In genomic region chr5:97089149-97089801, GRCh38 we compare ENCODE assay signal across 1 cellular context.
TF ChIP-seq lines count a peak whose summit lies in the region.

No MANE protein-coding gene starts in this region.

TF ChIP-seq in K562, 482 proteins besides CTCF, POLR2A, EP300 and RAD21 (continued from another document and continues in another):
- TF ChIP-seq RREB1 (CRISPR knock-in tag; IDR thresholded peaks at IDR 0.05) (0 out of 2 replicates have a peak, but pooled peaks have one; percentile 73), MAFK (IDR thresholded peaks at IDR 0.05; ENCODE audit: low read length) (peak; percentile 30; the same call in 1 of the 2 replicates), C11orf30 (IDR thresholded peaks at IDR 0.05; ENCODE audit: low read depth) (peak; percentile 93), NR2C2 (CRISPR knock-in tag; IDR thresholded peaks at IDR 0.05) (no peak), NR2C2 (tag; IDR thresholded peaks at IDR 0.05) (0 out of 2 replicates have a peak, but pooled peaks have one; percentile 13), MGA (IDR thresholded peaks at IDR 0.05) (peak; percentile 35; the same call in 1 of the 2 replicates), RFX5 (IDR thresholded peaks at IDR 0.05; ENCODE audit: low read depth, low read length) (no peak), CTBP1 (IDR thresholded peaks at IDR 0.05; ENCODE audit: borderline replicate concordance) (peak; percentile 94), ZNF589 (CRISPR knock-in tag; IDR thresholded peaks at IDR 0.05; ENCODE audit: low read depth) (0 out of 2 replicates have a peak, but pooled peaks have one; percentile 30), USF1 (CRISPR knock-in tag; IDR thresholded peaks at IDR 0.05) (peak; percentile 85), CBX8 (IDR thresholded peaks at IDR 0.05; ENCODE audit: borderline replicate concordance, extremely low read depth, low read depth, low read length, poor library complexity, severe bottlenecking) (no peak), ASH1L (IDR thresholded peaks at IDR 0.05; ENCODE audit: borderline replicate concordance, low read depth, partially characterized antibody) (no peak), ZNF143 (CRISPR knock-in tag; IDR thresholded peaks at IDR 0.05) (peak; percentile 62; the same call in 1 of the 2 replicates), TRIM28 (IDR thresholded peaks at IDR 0.05) (no peak), CEBPB (tag; IDR thresholded peaks at IDR 0.05) (no peak; the same call in none of the 2 replicates), PML (IDR thresholded peaks at IDR 0.05; ENCODE audit: low read length) (no peak), CHD4 (IDR thresholded peaks at IDR 0.05; ENCODE audit: insufficient read depth, insufficient replicate concordance, low read depth, low read length, poor library complexity, severe bottlenecking) (no peak), SNAPC5 (CRISPR knock-in tag; IDR thresholded peaks at IDR 0.05) (no peak), ZNF644 (tag; IDR thresholded peaks at IDR 0.05; ENCODE audit: low read depth) (no peak), FOXK2 (conservative IDR thresholded peaks at IDR 0.05 in 1 of 2, IDR thresholded peaks at IDR 0.05 in 1 of 2; ENCODE audit: low read depth in 2 of 2) (0 out of 4 replicates have a peak, but pooled peaks of 1 of the 2 experiments have one; percentile 1), NFE2 (IDR thresholded peaks at IDR 0.05; ENCODE audit: low read depth) (peak; percentile 93), TCFL5 (CRISPR knock-in tag; conservative IDR thresholded peaks at IDR 0.05) (no peak), SRF (CRISPR knock-in tag; IDR thresholded peaks at IDR 0.05) (0 out of 4 replicates have a peak, but pooled peaks of 1 of the 2 experiments have one; percentile 68), ZNF124 (CRISPR knock-in tag; IDR thresholded peaks at IDR 0.05) (no peak), ZNF444 (CRISPR knock-in tag; IDR thresholded peaks at IDR 0.05) (no peak), HDAC2 (IDR thresholded peaks at IDR 0.05) (peak; percentile 80; the same call in 1 of the 2 replicates), HOXB6 (CRISPR knock-in tag; IDR thresholded peaks at IDR 0.05; ENCODE audit: borderline replicate concordance) (no peak), JUND (IDR thresholded peaks at IDR 0.05; ENCODE audit: borderline replicate concordance, low read depth, low read length) (peak; percentile 33; the same call in 1 of the 2 replicates), JUND (tag; IDR thresholded peaks at IDR 0.05; ENCODE audit: borderline replicate concordance, low read depth, low read length) (peak; percentile 33; the same call in 2 of the 3 replicates), MITF (IDR thresholded peaks at IDR 0.05) (peak; percentile 8; the same call in 1 of the 2 replicates), SIN3B (IDR thresholded peaks at IDR 0.05; ENCODE audit: low read depth) (no peak), ATF3 (IDR thresholded peaks at IDR 0.05) (peak; percentile 53), ATF3 (CRISPR knock-in tag; conservative IDR thresholded peaks at IDR 0.05) (no peak), ETV1 (tag; conservative IDR thresholded peaks at IDR 0.05; ENCODE audit: low read depth) (0 out of 2 replicates have a peak, but pooled peaks have one; percentile 17), ZKSCAN3 (CRISPR knock-in tag; IDR thresholded peaks at IDR 0.05) (no peak), MBD2 (IDR thresholded peaks at IDR 0.05; ENCODE audit: borderline replicate concordance, low read depth) (peak; percentile 43; the same call in 1 of the 2 replicates), ZNF316 (IDR thresholded peaks at IDR 0.05) (peak; percentile 95), KLF1 (tag; IDR thresholded peaks at IDR 0.05) (no peak), CCAR2 (IDR thresholded peaks at IDR 0.05; ENCODE audit: low read depth, low read length) (no peak), ZNF263 (CRISPR knock-in tag; IDR thresholded peaks at IDR 0.05; ENCODE audit: borderline replicate concordance) (0 out of 2 replicates have a peak, but pooled peaks have one; percentile 29), NFIX (CRISPR knock-in tag; IDR thresholded peaks at IDR 0.05; ENCODE audit: low read depth) (no peak), RCOR1 (IDR thresholded peaks at IDR 0.05; ENCODE audit: borderline replicate concordance in 1 of 2, low read depth in 2 of 2, low read length in 2 of 2) (peak in 1 of 2 experiments; percentile 64; a peak in 1 of 4 replicates), ESRRA (IDR thresholded peaks at IDR 0.05; ENCODE audit: borderline replicate concordance, low read depth) (peak; percentile 34; the same call in 1 of the 2 replicates), ATF7 (IDR thresholded peaks at IDR 0.05) (no peak), KDM1A (IDR thresholded peaks at IDR 0.05) (peak in 1 of 2 experiments; percentile 72), KAT7 (CRISPR knock-in tag; IDR thresholded peaks at IDR 0.05; ENCODE audit: borderline replicate concordance) (peak; percentile 34; the same call in 1 of the 2 replicates)
